In genomic region chr19:44748426-44749254, GRCh38 we compare ENCODE assay signal across 8 cellular contexts. TPM values are rescaled to one million over a fixed set of nuclear protein-coding genes. Genes with fewer than 3 reads are reported as not detected.
DNase-seq lines count a peak whose midpoint lies in the region; ATAC-seq and TF ChIP-seq lines count a peak whose summit lies in the region.

TSS of gene BCL3 (plus strand) at chr19:44748708. CDS start at chr19:44748791, 83 bp downstream.

- H3K4me1 ChIP-seq in ACC112 (ENCODE audit: control insufficient read depth, insufficient read depth, low read length, unreplicated experiment) (peaks cover 35% of the 10 kb centered on the region), KMS-11 (ENCODE audit: low read depth, poor library complexity, severe bottlenecking) (peaks cover 45% of the 10 kb centered on the region), mesodermal cell (ENCODE audit: control insufficient read depth, insufficient read depth, low read length, poor library complexity, severe bottlenecking) (peaks cover 10% of the 10 kb centered on the region)

- DNase-seq in activated CD4-positive, alpha-beta T cell treated with anti-CD3 and anti-CD28 coated beads, Interleukin-2, amount 50 U/mL, for 4 hours: peak; percentile 56 to 61
- DNase-seq in effector CD8-positive, alpha-beta T cell (lab: John Stamatoyannopoulos, UW): peak; percentile 37
- peak; percentile 45 to 56 for DNase-seq in stimulated activated CD8-positive, alpha-beta memory T cell treated with anti-CD3 and anti-CD28 coated beads, Interleukin-7, amount 100 ng/mL, for 1 hour (ENCODE audit: low read depth in 2 of 2)
- DNase-seq in DMS79 treated with DMSO at 0.1 percent for 48 hours (lab: John Stamatoyannopoulos, UW): no peak

- H3K36me3 ChIP-seq in ACC112 (ENCODE audit: insufficient read depth, low read length) (peaks cover 6% of the 10 kb centered on the region), KMS-11 (ENCODE audit: insufficient read depth) (peaks cover 4% of the 10 kb centered on the region; the same call in 1 of the 2 replicates), mesodermal cell (ENCODE audit: control insufficient read depth, insufficient read depth, low read length) (peaks cover 2% of the 10 kb centered on the region)

- H3K27me3 ChIP-seq in ACC112 (ENCODE audit: insufficient read depth, low read length): no peaks in the 10 kb centered on the region
- no peaks in the 10 kb centered on the region for H3K27me3 ChIP-seq in KMS-11 (ENCODE audit: insufficient read depth, low read depth)

- peak within 1 kb of the TSS; percentile 90 for H3K9ac ChIP-seq in KMS-11

- H2AFZ ChIP-seq in ACC112 (ENCODE audit: low read length, unreplicated experiment): peak within 1 kb of the TSS; percentile 66
- peak within 1 kb of the TSS; percentile 58; the same call in 1 of the 2 replicates for H2AFZ ChIP-seq in KMS-11 (ENCODE audit: low read depth)

- H3K4me3 ChIP-seq in ACC112 (ENCODE audit: low read depth, low read length) (peak within 1 kb of the TSS; percentile 94), KMS-11 (IDR thresholded peaks at IDR 0.05; ENCODE audit: insufficient read depth, low read depth, low read length) (no peak within 1 kb of the TSS), mesodermal cell (ENCODE audit: extremely low read depth, insufficient read depth, low read length, poor library complexity, severe bottlenecking) (peak within 1 kb of the TSS; percentile 47)

- TF ChIP-seq CTCF in KMS-11 (conservative IDR thresholded peaks at IDR 0.05; ENCODE audit: low read depth, low read length): no peak

- H4K20me1 ChIP-seq in KMS-11 (ENCODE audit: insufficient read depth): no peaks in the 10 kb centered on the region

- H3K79me2 ChIP-seq in ACC112 (ENCODE audit: control insufficient read depth, insufficient read depth, low read length, unreplicated experiment): peaks cover 36% of the 10 kb centered on the region
- H3K79me2 ChIP-seq in KMS-11 (ENCODE audit: insufficient read depth, low read depth): peaks cover 36% of the 10 kb centered on the region

- 1 to 3% methylated on average over 49 to 55 of the region's 88 CpGs for WGBS in mesodermal cell (ENCODE audit: insufficient coverage in 2 of 2), 2 experiments

- H3K27ac ChIP-seq in ACC112 (ENCODE audit: low read depth, low read length) (peak within 1 kb of the TSS; percentile 92), KMS-11 (peak within 1 kb of the TSS; percentile 94), mesodermal cell (ENCODE audit: low read depth, low read length, severe bottlenecking) (no peak within 1 kb of the TSS)

- H3K4me2 ChIP-seq in KMS-11: peak within 1 kb of the TSS; percentile 100

- peak; percentile 40 for ATAC-seq in GM19035 (IDR thresholded peaks at IDR 0.05; ENCODE audit: unreplicated experiment)

- no peaks in the 10 kb centered on the region for H3K9me3 ChIP-seq in mesodermal cell (ENCODE audit: control insufficient read depth, low read length)

RNA-seq across cellular contexts. Expression of gene BCL3, which starts in this region (rescaled TPM):
- polyA plus RNA-seq in mesodermal cell (2013, experiment 1 of 2): 11.8 TPM
- 10.7 TPM for polyA plus RNA-seq in mesodermal cell (2013, experiment 2 of 2)
